Comparison of ENCODE assay signal across 8 cellular contexts in the genomic region with DNA sequence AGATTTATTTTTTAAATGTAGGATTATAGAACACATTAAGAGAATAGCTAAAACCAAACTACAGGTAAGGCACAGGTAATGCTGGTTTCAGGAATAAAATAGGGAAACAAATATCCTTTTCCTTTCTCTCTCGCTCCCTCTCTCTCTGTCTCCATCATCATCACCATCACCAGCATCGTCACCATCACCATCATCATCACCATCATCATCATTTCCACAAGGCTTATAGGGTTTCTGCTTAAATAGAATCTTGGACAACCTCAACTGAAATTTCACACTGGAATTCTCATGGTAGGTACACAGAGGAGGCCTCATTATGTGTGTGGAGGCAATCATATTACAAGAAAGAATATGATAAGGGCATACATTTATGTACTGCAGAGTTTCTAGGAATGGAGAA.
"Had no signal": no experiment of that assay in that cellular context is flagged by ENCODE, and none has a peak within 500 bp of the region (broad histone marks: within the 10 kb centered on the region; RNA-seq: fewer than 3 reads in every experiment).

No MANE protein-coding gene starts in this region.

- H3K4me1 ChIP-seq: HAP-1 had no signal

- H2AFZ ChIP-seq: GM23248 had no signal

- H3K9ac ChIP-seq: GM23248, KMS-11 had no signal

- H3K36me3 ChIP-seq: HAP-1 had no signal

- H3K4me2 ChIP-seq: KMS-11 had no signal

- DNase-seq: GM23248, GOT3, H7, KBM-7 had no signal

- ATAC-seq: HCT116 had no signal

- H3K4me3 ChIP-seq: GM23248, HAP-1 had no signal

- H3K27ac ChIP-seq: GM23248, HL-60, KMS-11 had no signal

- H3K9me3 ChIP-seq: HAP-1 had no signal
